In the genomic region with DNA sequence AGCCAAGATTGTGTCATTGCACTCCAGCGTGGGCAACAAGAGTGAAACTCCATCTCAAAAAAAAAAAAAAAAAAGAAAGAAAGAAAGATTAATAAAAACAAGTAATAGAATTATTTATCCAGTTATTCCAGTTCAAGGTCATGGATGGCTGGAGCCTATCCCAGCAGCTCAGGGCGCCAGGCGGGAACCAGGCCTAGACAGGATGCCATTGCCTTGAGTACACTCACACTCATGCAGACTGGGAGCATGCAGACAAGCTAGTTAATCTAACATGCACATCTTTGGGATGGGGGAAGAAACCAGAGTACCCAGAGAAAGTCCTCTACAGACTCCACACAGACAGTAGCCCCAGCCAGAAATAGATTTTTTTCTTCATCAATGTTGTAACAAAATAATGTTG, we compare ENCODE assay signal across 1 cellular context.
TF ChIP-seq lines count a peak whose summit lies in the region.

No MANE protein-coding gene starts in this region.

TF ChIP-seq in HepG2, 621 proteins besides CTCF, POLR2A, EP300 and RAD21:
- TF ChIP-seq HCFC1 (IDR thresholded peaks at IDR 0.05; ENCODE audit: low read depth, low read length): no peak
- no peak for TF ChIP-seq YY1 (IDR thresholded peaks at IDR 0.05; ENCODE audit: insufficient read depth, insufficient replicate concordance, low read depth, low read length)
- TF ChIP-seq, protein P1, sequence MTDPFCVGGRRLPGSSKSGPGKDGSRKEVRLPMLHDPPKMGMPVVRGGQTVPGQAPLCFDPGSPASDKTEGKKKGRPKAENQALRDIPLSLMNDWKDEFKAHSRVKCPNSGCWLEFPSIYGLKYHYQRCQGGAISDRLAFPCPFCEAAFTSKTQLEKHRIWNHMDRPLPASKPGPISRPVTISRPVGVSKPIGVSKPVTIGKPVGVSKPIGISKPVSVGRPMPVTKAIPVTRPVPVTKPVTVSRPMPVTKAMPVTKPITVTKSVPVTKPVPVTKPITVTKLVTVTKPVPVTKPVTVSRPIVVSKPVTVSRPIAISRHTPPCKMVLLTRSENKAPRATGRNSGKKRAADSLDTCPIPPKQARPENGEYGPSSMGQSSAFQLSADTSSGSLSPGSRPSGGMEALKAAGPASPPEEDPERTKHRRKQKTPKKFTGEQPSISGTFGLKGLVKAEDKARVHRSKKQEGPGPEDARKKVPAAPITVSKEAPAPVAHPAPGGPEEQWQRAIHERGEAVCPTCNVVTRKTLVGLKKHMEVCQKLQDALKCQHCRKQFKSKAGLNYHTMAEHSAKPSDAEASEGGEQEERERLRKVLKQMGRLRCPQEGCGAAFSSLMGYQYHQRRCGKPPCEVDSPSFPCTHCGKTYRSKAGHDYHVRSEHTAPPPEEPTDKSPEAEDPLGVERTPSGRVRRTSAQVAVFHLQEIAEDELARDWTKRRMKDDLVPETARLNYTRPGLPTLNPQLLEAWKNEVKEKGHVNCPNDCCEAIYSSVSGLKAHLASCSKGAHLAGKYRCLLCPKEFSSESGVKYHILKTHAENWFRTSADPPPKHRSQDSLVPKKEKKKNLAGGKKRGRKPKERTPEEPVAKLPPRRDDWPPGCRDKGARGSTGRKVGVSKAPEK (CRISPR knock-in tag; IDR thresholded peaks at IDR 0.05; ENCODE audit: borderline replicate concordance): no peak
- TF ChIP-seq, protein P2, sequence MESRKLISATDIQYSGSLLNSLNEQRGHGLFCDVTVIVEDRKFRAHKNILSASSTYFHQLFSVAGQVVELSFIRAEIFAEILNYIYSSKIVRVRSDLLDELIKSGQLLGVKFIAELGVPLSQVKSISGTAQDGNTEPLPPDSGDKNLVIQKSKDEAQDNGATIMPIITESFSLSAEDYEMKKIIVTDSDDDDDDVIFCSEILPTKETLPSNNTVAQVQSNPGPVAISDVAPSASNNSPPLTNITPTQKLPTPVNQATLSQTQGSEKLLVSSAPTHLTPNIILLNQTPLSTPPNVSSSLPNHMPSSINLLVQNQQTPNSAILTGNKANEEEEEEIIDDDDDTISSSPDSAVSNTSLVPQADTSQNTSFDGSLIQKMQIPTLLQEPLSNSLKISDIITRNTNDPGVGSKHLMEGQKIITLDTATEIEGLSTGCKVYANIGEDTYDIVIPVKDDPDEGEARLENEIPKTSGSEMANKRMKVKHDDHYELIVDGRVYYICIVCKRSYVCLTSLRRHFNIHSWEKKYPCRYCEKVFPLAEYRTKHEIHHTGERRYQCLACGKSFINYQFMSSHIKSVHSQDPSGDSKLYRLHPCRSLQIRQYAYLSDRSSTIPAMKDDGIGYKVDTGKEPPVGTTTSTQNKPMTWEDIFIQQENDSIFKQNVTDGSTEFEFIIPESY (CRISPR knock-in tag; IDR thresholded peaks at IDR 0.05): peak; percentile 87
- no peak for TF ChIP-seq KDM5B (CRISPR knock-in tag; IDR thresholded peaks at IDR 0.05; ENCODE audit: borderline replicate concordance)
- no peak for TF ChIP-seq ZNF10 (CRISPR knock-in tag; IDR thresholded peaks at IDR 0.05; ENCODE audit: borderline replicate concordance, low read depth)
- TF ChIP-seq HNF4A (CRISPR knock-in tag; IDR thresholded peaks at IDR 0.05): no peak
- no peak for TF ChIP-seq ZSCAN21 (CRISPR knock-in tag; IDR thresholded peaks at IDR 0.05; ENCODE audit: borderline replicate concordance)
- TF ChIP-seq ZMAT3 (CRISPR knock-in tag; conservative IDR thresholded peaks at IDR 0.05): 0 out of 2 replicates have a peak, but pooled peaks have one; percentile 15
- no peak for TF ChIP-seq KLF11 (CRISPR knock-in tag; IDR thresholded peaks at IDR 0.05)
- TF ChIP-seq KLF6 (CRISPR knock-in tag; IDR thresholded peaks at IDR 0.05): no peak
- TF ChIP-seq, protein P3, sequence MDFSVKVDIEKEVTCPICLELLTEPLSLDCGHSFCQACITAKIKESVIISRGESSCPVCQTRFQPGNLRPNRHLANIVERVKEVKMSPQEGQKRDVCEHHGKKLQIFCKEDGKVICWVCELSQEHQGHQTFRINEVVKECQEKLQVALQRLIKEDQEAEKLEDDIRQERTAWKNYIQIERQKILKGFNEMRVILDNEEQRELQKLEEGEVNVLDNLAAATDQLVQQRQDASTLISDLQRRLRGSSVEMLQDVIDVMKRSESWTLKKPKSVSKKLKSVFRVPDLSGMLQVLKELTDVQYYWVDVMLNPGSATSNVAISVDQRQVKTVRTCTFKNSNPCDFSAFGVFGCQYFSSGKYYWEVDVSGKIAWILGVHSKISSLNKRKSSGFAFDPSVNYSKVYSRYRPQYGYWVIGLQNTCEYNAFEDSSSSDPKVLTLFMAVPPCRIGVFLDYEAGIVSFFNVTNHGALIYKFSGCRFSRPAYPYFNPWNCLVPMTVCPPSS (IDR thresholded peaks at IDR 0.05): no peak
- TF ChIP-seq NPAS2 (CRISPR knock-in tag; IDR thresholded peaks at IDR 0.05; ENCODE audit: borderline replicate concordance): no peak
